Comparison of ENCODE assay signal across 11 cellular contexts in genomic region chr2:95053543-95053942, GRCh38. TPM values are rescaled to one million over a fixed set of nuclear protein-coding genes. Genes with fewer than 3 reads are reported as not detected.
A peak's percentile ranks its signal among the peaks of the same experiment; 100 is the strongest.
DNase-seq lines count a peak whose midpoint lies in the region; ATAC-seq, FAIRE-seq and TF ChIP-seq lines count a peak whose summit lies in the region.
"Had no signal": no experiment of that assay in that cellular context is flagged by ENCODE, and none has a peak within 500 bp of the region (broad histone marks: within the 10 kb centered on the region; RNA-seq: fewer than 3 reads in every experiment).

No MANE protein-coding gene starts in this region.

- intact Hi-C loops in left colon (cut with DNase I, micrococcal nuclease) = no loop called here

- H3K18ac ChIP-seq in H1 (ENCODE audit: extremely low read depth, low read length) = no peak overlapping the region

- H3K36me3 ChIP-seq in H1 (ENCODE audit: control insufficient read depth in 2 of 4, insufficient read depth in 4 of 4, low read length in 3 of 4) = no peaks in the 10 kb centered on the region

- peak in 2 of 3 experiments; percentile 6 to 17; a peak in 2 of 4 replicates for TF ChIP-seq CTCF in H1 (IDR thresholded peaks at IDR 0.05; ENCODE audit: control extremely low read depth in 1 of 3, insufficient read depth in 1 of 3, low read depth in 1 of 3, low read length in 3 of 3)

- H3K56ac ChIP-seq in H1 (replicated peaks; ENCODE audit: insufficient read length, low read depth, low read length) = no peak overlapping the region

- no peak overlapping the region for H3K27ac ChIP-seq in H1 (ENCODE audit: low read depth, low read length)

- no peak overlapping the region for H2AFZ ChIP-seq in H1 (ENCODE audit: low read length)

- no peak overlapping the region for H4K8ac ChIP-seq in H1 (ENCODE audit: extremely low read depth, insufficient read depth, low read length)

- TF ChIP-seq EP300 in H1 (IDR thresholded peaks at IDR 0.05; ENCODE audit: borderline replicate concordance in 1 of 2, low read depth in 2 of 2, low read length in 2 of 2) = no peak

- no peak overlapping the region for H3K4me3 ChIP-seq in H1 (ENCODE audit: extremely low read depth in 1 of 4, insufficient read depth in 2 of 4, low read depth in 3 of 4, low read length in 4 of 4)

- H3K79me1 ChIP-seq in H1 (ENCODE audit: low read depth, low read length) = no peaks in the 10 kb centered on the region

- TF ChIP-seq RAD21 in H1 (IDR thresholded peaks at IDR 0.05 in 1 of 2, conservative IDR thresholded peaks at IDR 0.05 in 1 of 2; ENCODE audit: low read depth in 2 of 2, low read length in 2 of 2) = peak in 1 of 2 experiments; percentile 24; a peak in 2 of 4 replicates

- no peak overlapping the region for H2BK5ac ChIP-seq in H1 (ENCODE audit: low read depth, low read length)

- H3K27me3 Mint-ChIP-seq in activated naive CD4-positive, alpha-beta T cell treated with anti-CD3 and anti-CD28 coated beads, Interleukin-2, amount 50 U/mL, for 24 hours = no peaks in the 10 kb centered on the region
- H3K27me3 Mint-ChIP-seq in stimulated activated naive CD8-positive, alpha-beta T cell treated with anti-CD3 and anti-CD28 coated beads, Interleukin-15, amount 100 ng/mL, for 72 hours = no peaks in the 10 kb centered on the region

- no peaks in the 10 kb centered on the region for H3K27me3 ChIP-seq in H1 (replicated peaks in 1 of 4; ENCODE audit: control insufficient read depth in 3 of 4, extremely low read depth in 1 of 4, insufficient read depth in 3 of 4, low read length in 3 of 4)

- no peak overlapping the region for H3K9ac ChIP-seq in H1 (replicated peaks in 1 of 4; ENCODE audit: extremely low read depth in 1 of 4, low read depth in 3 of 4, low read length in 3 of 4)

- no peak overlapping the region for H2AK5ac ChIP-seq in H1 (ENCODE audit: low read depth, low read length)

- no peaks in the 10 kb centered on the region for H3K23me2 ChIP-seq in H1 (ENCODE audit: low read depth, low read length)

- H3K27ac Mint-ChIP-seq in activated naive CD4-positive, alpha-beta T cell treated with anti-CD3 and anti-CD28 coated beads, Interleukin-2, amount 50 U/mL, for 24 hours = peak overlapping the region; percentile 80
- peak overlapping the region in 1 of 2 donors; percentile 78 for H3K27ac Mint-ChIP-seq in stimulated activated naive CD8-positive, alpha-beta T cell treated with anti-CD3 and anti-CD28 coated beads, Interleukin-15, amount 100 ng/mL, for 72 hours

- CTCF ChIA-PET in H1 (lab: Charles Lee; ENCODE audit: partially characterized antibody) = interaction anchor here (1.3 to 2.2 kb wide), 4 partner anchors 10 to 62 kb away, joined by 3 to 10 read pairs (median 6); no protein-coding TSS in a partner anchor

- peaks cover 12% of the 10 kb centered on the region for H3K36me3 Mint-ChIP-seq in activated naive CD4-positive, alpha-beta T cell treated with anti-CD3 and anti-CD28 coated beads, Interleukin-2, amount 50 U/mL, for 24 hours

- DNase-seq in activated naive CD4-positive, alpha-beta T cell treated with Interleukin-2 at 50 U/mL for 16 hours = no peak
- peak; percentile 9 for DNase-seq in LoVo (ENCODE audit: low spot score)
- DNase-seq in H1 (ENCODE audit: low read depth in 1 of 2, low spot score in 2 of 2) = peak; percentile 31 to 61
- DNase-seq in stimulated activated naive CD8-positive, alpha-beta T cell treated with anti-CD3 and anti-CD28 coated beads, Interleukin-15, amount 100 ng/mL, for 72 hours = peak in 1 of 2 donors; percentile 46
- no peak for DNase-seq in HCEC 1CT
- DNase-seq in left colon = no peak
- DNase-seq: foreskin melanocyte, NCI-H1092 treated with DMSO at 0.1 percent for 48 hours had no signal

- H2BK20ac ChIP-seq in H1 (ENCODE audit: low read length) = no peak overlapping the region

- no peak overlapping the region for H3K14ac ChIP-seq in H1 (ENCODE audit: insufficient read length)

- H2BK15ac ChIP-seq in H1 (ENCODE audit: low read length) = no peak overlapping the region

- H3K4me3 Mint-ChIP-seq in activated naive CD4-positive, alpha-beta T cell treated with anti-CD3 and anti-CD28 coated beads, Interleukin-2, amount 50 U/mL, for 24 hours = no peak overlapping the region
- peak overlapping the region; percentile 56 to 65 for H3K4me3 Mint-ChIP-seq in stimulated activated naive CD8-positive, alpha-beta T cell treated with anti-CD3 and anti-CD28 coated beads, Interleukin-15, amount 100 ng/mL, for 72 hours

- peaks cover 81 to 93% of the 10 kb centered on the region in 2 experiments for H3K9me3 ChIP-seq in H1 (ENCODE audit: insufficient read depth in 2 of 2, low read depth in 1 of 2, low read length in 1 of 2)

- no peak overlapping the region for H4K91ac ChIP-seq in H1 (replicated peaks; ENCODE audit: insufficient read length, low read length)

- POLR2A ChIA-PET in H1 (lab: Charles Lee; ENCODE audit: partially characterized antibody) = no interaction called here

- no peak overlapping the region for H2BK12ac ChIP-seq in H1 (ENCODE audit: low read depth, low read length)

- ATAC-seq in stimulated activated naive CD8-positive, alpha-beta T cell treated with anti-CD3 and anti-CD28 coated beads, Interleukin-15, amount 100 ng/mL, for 72 hours = no peak
- ATAC-seq in left colon (no peak), GM18520 (IDR thresholded peaks at IDR 0.05; ENCODE audit: unreplicated experiment) (no peak)

- H3K9me3 Mint-ChIP-seq in activated naive CD4-positive, alpha-beta T cell treated with anti-CD3 and anti-CD28 coated beads, Interleukin-2, amount 50 U/mL, for 24 hours = no peaks in the 10 kb centered on the region
- no peaks in the 10 kb centered on the region for H3K9me3 Mint-ChIP-seq in stimulated activated naive CD8-positive, alpha-beta T cell treated with anti-CD3 and anti-CD28 coated beads, Interleukin-15, amount 100 ng/mL, for 72 hours

- H4K20me1 ChIP-seq in H1 (replicated peaks in 1 of 2; ENCODE audit: control insufficient read depth in 1 of 2, insufficient read depth in 2 of 2, low read length in 2 of 2) = no peaks in the 10 kb centered on the region

- H3K4ac ChIP-seq in H1 (replicated peaks; ENCODE audit: insufficient read length, low read depth, low read length) = no peak overlapping the region

- no peak for FAIRE-seq in H1 (lab: Jason Lieb, UNC)

- no peaks in the 10 kb centered on the region for H3K79me2 ChIP-seq in H1 (ENCODE audit: control insufficient read depth in 1 of 2, insufficient read depth in 2 of 2, low read length in 2 of 2)

- no peak overlapping the region for H4K5ac ChIP-seq in H1 (ENCODE audit: insufficient read length, low read depth, low read length)

- 84% methylated on average over 11 of the region's 11 CpGs; no CpG with 5 or more reads in 1 of the 2 experiments for WGBS in H1 (ENCODE audit: extremely low coverage in 1 of 2, insufficient coverage in 1 of 2, insufficient read length in 1 of 2, insufficient replicate concordance in 2 of 2, low coverage in 1 of 2, low lambda C conversion rate in 2 of 2, missing lambda C conversion rate in 1 of 2), 2 experiments

- H2BK120ac ChIP-seq in H1 (replicated peaks; ENCODE audit: low read depth, low read length) = no peak overlapping the region

- no peak overlapping the region for H3K23ac ChIP-seq in H1 (ENCODE audit: insufficient read length)

- no peak overlapping the region for H3K4me2 ChIP-seq in H1 (ENCODE audit: insufficient read depth in 1 of 2, low read depth in 2 of 2, low read length in 2 of 2)

- TF ChIP-seq POLR2A in H1 (IDR thresholded peaks at IDR 0.05; ENCODE audit: control extremely low read depth in 1 of 2, low read depth in 2 of 2, low read length in 2 of 2) = no peak

- peaks cover 84% of the 10 kb centered on the region for H3K4me1 Mint-ChIP-seq in activated naive CD4-positive, alpha-beta T cell treated with anti-CD3 and anti-CD28 coated beads, Interleukin-2, amount 50 U/mL, for 24 hours
- peaks cover 97% of the 10 kb centered on the region for H3K4me1 Mint-ChIP-seq in stimulated activated naive CD8-positive, alpha-beta T cell treated with anti-CD3 and anti-CD28 coated beads, Interleukin-15, amount 100 ng/mL, for 72 hours

- no peaks in the 10 kb centered on the region; a peak in 1 of 7 replicates for H3K4me1 ChIP-seq in H1 (replicated peaks in 1 of 4; ENCODE audit: control insufficient read depth in 3 of 4, insufficient read depth in 4 of 4, low read length in 3 of 4)

TF ChIP-seq in H1, 55 proteins besides CTCF, POLR2A, EP300 and RAD21 (continues in another document):
- TF ChIP-seq BACH1 (IDR thresholded peaks at IDR 0.05; ENCODE audit: low read length) (no peak), SP2 (IDR thresholded peaks at IDR 0.05; ENCODE audit: low read length) (no peak), SP4 (IDR thresholded peaks at IDR 0.05; ENCODE audit: low read length) (no peak), FOSL1 (IDR thresholded peaks at IDR 0.05; ENCODE audit: insufficient read depth, low read depth, low read length) (no peak), SIN3A (conservative IDR thresholded peaks at IDR 0.05 in 1 of 2, IDR thresholded peaks at IDR 0.05 in 1 of 2; ENCODE audit: low read depth in 1 of 2, low read length in 2 of 2) (no peak), TCF12 (IDR thresholded peaks at IDR 0.05; ENCODE audit: low read depth, low read length) (no peak), CHD2 (IDR thresholded peaks at IDR 0.05; ENCODE audit: low read length) (no peak), CBX5 (IDR thresholded peaks at IDR 0.05; ENCODE audit: low read depth, low read length) (no peak)
- TF ChIP-seq, protein P1, sequence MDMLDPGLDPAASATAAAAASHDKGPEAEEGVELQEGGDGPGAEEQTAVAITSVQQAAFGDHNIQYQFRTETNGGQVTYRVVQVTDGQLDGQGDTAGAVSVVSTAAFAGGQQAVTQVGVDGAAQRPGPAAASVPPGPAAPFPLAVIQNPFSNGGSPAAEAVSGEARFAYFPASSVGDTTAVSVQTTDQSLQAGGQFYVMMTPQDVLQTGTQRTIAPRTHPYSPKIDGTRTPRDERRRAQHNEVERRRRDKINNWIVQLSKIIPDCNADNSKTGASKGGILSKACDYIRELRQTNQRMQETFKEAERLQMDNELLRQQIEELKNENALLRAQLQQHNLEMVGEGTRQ (IDR thresholded peaks at IDR 0.05; ENCODE audit: low read length) = no peak

RNA-seq across cellular contexts. Expression of gene MAL, which starts 28.0 kb away (rescaled TPM):
- not detected in 2 replicates for total RNA-seq in H1 (2021; fragmentation: NEBNext Ultra II Directional; extraction: Animal tissue kit (Norgen Biotek cat#: 25700))
- not detected in 2 replicates for polyA plus RNA-seq in H1 (2011; rRNA removed)
- polyA plus RNA-seq in H1 (2011; cell fraction: cytosol; rRNA removed) = not detected
- not detected for polyA plus RNA-seq in H1 (2011; cell fraction: nucleus; rRNA removed)
- not detected in 4 replicates for polyA plus RNA-seq in H1 (2012, experiment 1 of 2)
- not detected for polyA plus RNA-seq in H1 (2012, experiment 2 of 2)
- 0.22 TPM for polyA plus RNA-seq in H1 (2013, experiment 1 of 2)
- polyA plus RNA-seq in H1 (2013, experiment 2 of 2) = 0.33 TPM
- polyA minus RNA-seq in H1 (2011; rRNA and poly(A)+ RNA removed) = not detected in 2 replicates
- polyA minus RNA-seq in H1 (2011; cell fraction: cytosol; rRNA and poly(A)+ RNA removed) = not detected
- not detected for polyA minus RNA-seq in H1 (2011; cell fraction: nucleus; rRNA and poly(A)+ RNA removed)
- 1 to 10 TPM; 1.6 to 4.2 TPM for total RNA-seq in left colon
- polyA plus RNA-seq: BJ had no signal

Comparison
In these comparisons a context has a peak if more than half of its experiments do, and no peak if none do; other contexts are left out.
1. DNase-seq: peak in LoVo (single experiment) and H1 (2 of 2); none in activated naive CD4-positive, alpha-beta T cell treated with Interleukin-2 at 50 U/mL for 16 hours (single experiment), HCEC 1CT (single experiment) and left colon (0 of 2).